In genomic region chr12:59615392-59616165, GRCh38 we compare ENCODE assay signal across 25 cellular contexts. TPM values are rescaled to one million over a fixed set of nuclear protein-coding genes. Genes with fewer than 3 reads are reported as not detected.
A peak's percentile ranks its signal among the peaks of the same experiment; 100 is the strongest.
DNase-seq lines count a peak whose midpoint lies in the region; ATAC-seq, FAIRE-seq and TF ChIP-seq lines count a peak whose summit lies in the region.
"Had no signal": no experiment of that assay in that cellular context is flagged by ENCODE, and none has a peak within 500 bp of the region (broad histone marks: within the 10 kb centered on the region; RNA-seq: fewer than 3 reads in every experiment).

No MANE protein-coding gene starts in this region.

- H3K4me1 Mint-ChIP-seq in T-helper 17 cell, result peaks cover 21% of the 10 kb centered on the region
- peaks cover 6 to 45% (median 34%) of the 10 kb centered on the region in 4 donors for H3K4me1 Mint-ChIP-seq in naive thymus-derived CD8-positive, alpha-beta T cell
- peaks cover 16% of the 10 kb centered on the region for H3K4me1 Mint-ChIP-seq in stimulated activated memory B cell treated with anti-CD40 and anti-IgM and Interleukin-4, amounts not matched to agents 10 μg/mL and 1 μg/mL and 100 μg/mL, for 72 hours
- H3K4me1 Mint-ChIP-seq: endodermal cell had no signal

- TF ChIP-seq POLR2A in gastrocnemius medialis (IDR thresholded peaks at IDR 0.05), result no peak

- peaks cover 9% of the 10 kb centered on the region for H3K4me1 ChIP-seq in BE2C
- H3K4me1 ChIP-seq in cardiac muscle cell (ENCODE audit: low read depth), result peaks cover 14% of the 10 kb centered on the region
- H3K4me1 ChIP-seq in gastrocnemius medialis, result no peaks in the 10 kb centered on the region
- H3K4me1 ChIP-seq: psoas muscle had no signal

- H3K4me3 ChIP-seq in BE2C (ENCODE audit: low read depth, low read length) (no peak overlapping the region), cardiac muscle cell (no peak overlapping the region), gastrocnemius medialis (no peak overlapping the region)
- H3K4me3 ChIP-seq: BLaER1 treated with 17β-estradiol and CSF1 and Interleukin-3, amounts not matched to agents 10 nM and 100 nM; esophagus muscularis mucosa; psoas muscle; upper lobe of left lung had no signal

- H3K4me3 Mint-ChIP-seq in T-helper 17 cell, result no peak overlapping the region
- no peak overlapping the region for H3K4me3 Mint-ChIP-seq in naive thymus-derived CD8-positive, alpha-beta T cell
- no peak overlapping the region for H3K4me3 Mint-ChIP-seq in stimulated activated memory B cell treated with anti-CD40 and anti-IgM and Interleukin-4, amounts not matched to agents 10 μg/mL and 1 μg/mL and 100 μg/mL, for 72 hours
- H3K4me3 Mint-ChIP-seq: endodermal cell had no signal

- H3K27ac ChIP-seq in cardiac muscle cell, result peak overlapping the region; percentile 31
- H3K27ac ChIP-seq in gastrocnemius medialis, result no peak overlapping the region
- H3K27ac ChIP-seq: BLaER1 treated with 17β-estradiol and CSF1 and Interleukin-3, amounts not matched to agents 10 nM and 100 nM; esophagus muscularis mucosa; neutrophil; psoas muscle; upper lobe of left lung had no signal

- intact Hi-C loops in gastrocnemius medialis (cut with DNase I; ENCODE audit: low total_unique reads), result no loop called here

- peaks cover 0 to 28% (median 18%) of the 10 kb centered on the region in 9 donors for H3K9me3 Mint-ChIP-seq in naive thymus-derived CD8-positive, alpha-beta T cell
- peaks cover 5% of the 10 kb centered on the region for H3K9me3 Mint-ChIP-seq in stimulated activated memory B cell treated with anti-CD40 and anti-IgM and Interleukin-4, amounts not matched to agents 10 μg/mL and 1 μg/mL and 100 μg/mL, for 72 hours

- TF ChIP-seq CTCF in BE2C (IDR thresholded peaks at IDR 0.05; ENCODE audit: low read depth, low read length), result no peak
- no peak for TF ChIP-seq CTCF in cardiac muscle cell (IDR thresholded peaks at IDR 0.05; ENCODE audit: low read depth, low read length)
- TF ChIP-seq CTCF in gastrocnemius medialis (IDR thresholded peaks at IDR 0.05 in 4 of 5, conservative IDR thresholded peaks at IDR 0.05 in 1 of 5), result no peak

- POLR2A ChIA-PET in naive thymus-derived CD8-positive, alpha-beta T cell (lab: Charles Lee), result no interaction called here

- H3K36me3 Mint-ChIP-seq in T-helper 17 cell (ENCODE audit: low read depth), result peaks cover 4% of the 10 kb centered on the region
- H3K36me3 Mint-ChIP-seq in naive thymus-derived CD8-positive, alpha-beta T cell, result peaks cover 13 to 33% (median 33%) of the 10 kb centered on the region in 3 donors
- peaks cover 27% of the 10 kb centered on the region for H3K36me3 Mint-ChIP-seq in stimulated activated memory B cell treated with anti-CD40 and anti-IgM and Interleukin-4, amounts not matched to agents 10 μg/mL and 1 μg/mL and 100 μg/mL, for 72 hours

- H3K9me3 ChIP-seq in BE2C (no peaks in the 10 kb centered on the region), T-helper 17 cell (ENCODE audit: control insufficient read depth, low read length, poor library complexity, severe bottlenecking) (peaks cover 5% of the 10 kb centered on the region), cardiac muscle cell (ENCODE audit: low read depth) (no peaks in the 10 kb centered on the region), gastrocnemius medialis (peaks cover 0 to 4% (median 0%) of the 10 kb centered on the region in 3 donors)

- no peaks in the 10 kb centered on the region for H3K27me3 Mint-ChIP-seq in T-helper 17 cell
- no peaks in the 10 kb centered on the region for H3K27me3 Mint-ChIP-seq in naive thymus-derived CD8-positive, alpha-beta T cell
- H3K27me3 Mint-ChIP-seq in stimulated activated memory B cell treated with anti-CD40 and anti-IgM and Interleukin-4, amounts not matched to agents 10 μg/mL and 1 μg/mL and 100 μg/mL, for 72 hours, result no peaks in the 10 kb centered on the region

- in situ Hi-C loops in gastrocnemius medialis (cut with MboI; ENCODE audit: low sequenced_read_pairs in 4 of 4), result no loop called here

- DNase-seq in BE2C (peak; percentile 35), T-helper 17 cell (no peak), cardiac muscle cell (ENCODE audit: low read depth in 1 of 2, low spot score in 1 of 2) (peak in 1 of 2 donors; percentile 42), NCI-H2081 treated with DMSO at 0.1 percent for 48 hours (lab: John Stamatoyannopoulos, UW) (no peak), gastrocnemius medialis (no peak), RCC 7860 (ENCODE audit: low spot score) (no peak)
- no peak for DNase-seq in naive thymus-derived CD8-positive, alpha-beta T cell
- DNase-seq: activated CD8-positive, alpha-beta memory T cell treated with anti-CD3 and anti-CD28 coated beads, Interleukin-2, amount 50 U/mL, for 4 hours; EL; endodermal cell; KG1; mesendoderm; NCI-H146; NCI-H524; psoas muscle; upper lobe of left lung had no signal

- H3K27me3 ChIP-seq in BE2C, result no peaks in the 10 kb centered on the region
- H3K27me3 ChIP-seq in cardiac muscle cell, result no peaks in the 10 kb centered on the region
- H3K27me3 ChIP-seq in gastrocnemius medialis, result no peaks in the 10 kb centered on the region
- H3K27me3 ChIP-seq: BLaER1 treated with 17β-estradiol and CSF1 and Interleukin-3, amounts not matched to agents 10 nM and 100 nM; esophagus muscularis mucosa; neutrophil; upper lobe of left lung had no signal

- FAIRE-seq in RCC 7860 (lab: Jason Lieb, UNC), result no peak
- FAIRE-seq: D721Med, keratinocyte had no signal

- H3K36me3 ChIP-seq in BE2C, result no peaks in the 10 kb centered on the region
- no peaks in the 10 kb centered on the region for H3K36me3 ChIP-seq in cardiac muscle cell
- H3K36me3 ChIP-seq in gastrocnemius medialis, result no peaks in the 10 kb centered on the region
- H3K36me3 ChIP-seq: neutrophil had no signal

- H3K27ac Mint-ChIP-seq in T-helper 17 cell, result peak overlapping the region; percentile 27
- peak overlapping the region in 7 of 10 donors; percentile 25 to 76 (median 60) for H3K27ac Mint-ChIP-seq in naive thymus-derived CD8-positive, alpha-beta T cell
- no peak overlapping the region for H3K27ac Mint-ChIP-seq in stimulated activated memory B cell treated with anti-CD40 and anti-IgM and Interleukin-4, amounts not matched to agents 10 μg/mL and 1 μg/mL and 100 μg/mL, for 72 hours
- H3K27ac Mint-ChIP-seq: activated naive CD4-positive, alpha-beta T cell treated with anti-CD3 and anti-CD28 coated beads, Interleukin-2, amount 50 U/mL, for 72 hours; activated T-helper 2 cell treated with anti-CD3 and anti-CD28 coated beads, Interferon-gamma antibody, Interleukin-2, Interleukin-4, amounts not matched to agents 10 μg/mL and 5 μg/mL and 100 μg/mL, durations not matched to agents 14 hours and 24 hours and 36 hours; endodermal cell had no signal

- ATAC-seq in T-helper 17 cell (no peak), gastrocnemius medialis (no peak)
- no peak for ATAC-seq in naive thymus-derived CD8-positive, alpha-beta T cell
- ATAC-seq in stimulated activated memory B cell treated with anti-CD40 and anti-IgM and Interleukin-4, amounts not matched to agents 10 μg/mL and 1 μg/mL and 100 μg/mL, for 72 hours, result no peak
- ATAC-seq: activated naive CD4-positive, alpha-beta T cell treated with anti-CD3 and anti-CD28 coated beads, Interleukin-2, amount 50 U/mL, for 72 hours; HCT116 had no signal

RNA-seq across cellular contexts. Expression of gene SLC16A7, which starts 19.8 kb away (rescaled TPM):
- 1.7 TPM for polyA plus RNA-seq in BE2C (2012; ENCODE audit: insufficient read depth, insufficient read length, low read depth)
- total RNA-seq in T-helper 17 cell, result 10 to 100 TPM; 31.1 to 37.8 TPM
- 3.7 and 5.3 TPM in 2 replicates for total RNA-seq in cardiac muscle cell
- 1.1 and 2.4 TPM in 2 replicates for polyA plus RNA-seq in cardiac muscle cell
- total RNA-seq in naive thymus-derived CD8-positive, alpha-beta T cell, result 10 to 100 TPM; 60.7 to 65.2 TPM
- 10 to 100 TPM; 24.9 to 27.2 (median 27.1) TPM for polyA plus RNA-seq in naive thymus-derived CD8-positive, alpha-beta T cell
- 10 to 100 TPM in 1 of 4 donors, 1 to 10 TPM in 3; 3.8 to 10.3 (median 6.7) TPM for total RNA-seq in gastrocnemius medialis
